ENCODE assay signal across 19 cellular contexts in the genomic region with DNA sequence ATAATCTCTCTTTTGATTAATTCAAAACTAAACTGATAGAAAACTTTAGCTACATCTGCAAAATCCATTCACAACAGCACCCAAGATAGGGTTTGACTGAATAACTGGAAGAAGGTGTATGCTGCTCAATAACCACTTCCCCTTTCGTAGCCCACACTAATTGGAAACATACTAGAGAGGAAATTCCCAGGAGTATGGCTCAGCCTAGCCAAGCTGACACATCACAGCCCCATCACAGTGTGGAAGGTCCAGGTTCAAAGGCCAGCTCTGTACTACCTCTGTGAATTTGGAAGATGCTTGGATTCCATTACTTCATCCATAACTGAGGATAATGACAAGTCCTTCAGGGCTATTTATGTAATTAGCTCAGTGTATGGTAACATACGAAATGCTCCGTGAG.
A peak's percentile ranks its signal among the peaks of the same experiment; 100 is the strongest.
DNase-seq lines count a peak whose midpoint lies in the region; ATAC-seq and FAIRE-seq lines count a peak whose summit lies in the region.
"Had no signal": no experiment of that assay in that cellular context is flagged by ENCODE, and none has a peak within 500 bp of the region (broad histone marks: within the 10 kb centered on the region; RNA-seq: fewer than 3 reads in every experiment).

No MANE protein-coding gene starts in this region.

- no peaks in the 10 kb centered on the region for H3K36me3 Mint-ChIP-seq in memory B cell
- H3K36me3 Mint-ChIP-seq: CD4-positive, alpha-beta memory T cell had no signal

- ATAC-seq in HG02610 (IDR thresholded peaks at IDR 0.05; ENCODE audit: unreplicated experiment) = peak; percentile 88
- ATAC-seq in memory B cell (ENCODE audit: low read depth) = peak; percentile 50
- no peak for ATAC-seq in HG03469 (IDR thresholded peaks at IDR 0.05; ENCODE audit: unreplicated experiment)
- ATAC-seq: HepG2, psoas muscle had no signal

- H3K27ac Mint-ChIP-seq in memory B cell = no peak overlapping the region
- H3K27ac Mint-ChIP-seq: CD4-positive, alpha-beta memory T cell had no signal

- no peaks in the 10 kb centered on the region for H3K4me1 Mint-ChIP-seq in memory B cell
- H3K4me1 Mint-ChIP-seq: CD4-positive, alpha-beta memory T cell had no signal

- H3K4me3 Mint-ChIP-seq in memory B cell = no peak overlapping the region
- H3K4me3 Mint-ChIP-seq: CD4-positive, alpha-beta memory T cell had no signal

- DNase-seq in GM03348 (ENCODE audit: low spot score) (peak; percentile 28), RPMI7951 (ENCODE audit: low read depth) (peak; percentile 90), memory B cell (ENCODE audit: low spot score in 2 of 2) (no peak), cerebellar cortex (ENCODE audit: low spot score) (no peak), urothelium cell line (ENCODE audit: low spot score) (no peak), glomerular visceral epithelial cell (ENCODE audit: extremely low spot score) (no peak)
- DNase-seq: activated CD8-positive, alpha-beta memory T cell treated with anti-CD3 and anti-CD28 coated beads for 24 hours; aorta; CD4-positive, alpha-beta memory T cell; cortex of kidney; left ventricle myocardium inferior; NCI-H1105 treated with DMSO at 0.1 percent for 48 hours; NCI-H226; psoas muscle; SJCRH30; trophoblast cell had no signal

- H3K27me3 Mint-ChIP-seq in memory B cell = peaks cover 4% of the 10 kb centered on the region

- FAIRE-seq in urothelium cell line (lab: Jason Lieb, UNC) = no peak
- FAIRE-seq: HepG2 had no signal

- peaks cover 3% of the 10 kb centered on the region for H3K9me3 Mint-ChIP-seq in memory B cell

Comparison
In these comparisons a context has a peak if more than half of its experiments do, and no peak if none do; other contexts are left out.
1. DNase-seq: peak in GM03348 (single experiment) and RPMI7951 (single experiment); none in memory B cell (0 of 2), cerebellar cortex (single experiment), urothelium cell line (single experiment) and glomerular visceral epithelial cell (single experiment).